Comparison of ENCODE assay signal across 1 cellular context in the genomic region with DNA sequence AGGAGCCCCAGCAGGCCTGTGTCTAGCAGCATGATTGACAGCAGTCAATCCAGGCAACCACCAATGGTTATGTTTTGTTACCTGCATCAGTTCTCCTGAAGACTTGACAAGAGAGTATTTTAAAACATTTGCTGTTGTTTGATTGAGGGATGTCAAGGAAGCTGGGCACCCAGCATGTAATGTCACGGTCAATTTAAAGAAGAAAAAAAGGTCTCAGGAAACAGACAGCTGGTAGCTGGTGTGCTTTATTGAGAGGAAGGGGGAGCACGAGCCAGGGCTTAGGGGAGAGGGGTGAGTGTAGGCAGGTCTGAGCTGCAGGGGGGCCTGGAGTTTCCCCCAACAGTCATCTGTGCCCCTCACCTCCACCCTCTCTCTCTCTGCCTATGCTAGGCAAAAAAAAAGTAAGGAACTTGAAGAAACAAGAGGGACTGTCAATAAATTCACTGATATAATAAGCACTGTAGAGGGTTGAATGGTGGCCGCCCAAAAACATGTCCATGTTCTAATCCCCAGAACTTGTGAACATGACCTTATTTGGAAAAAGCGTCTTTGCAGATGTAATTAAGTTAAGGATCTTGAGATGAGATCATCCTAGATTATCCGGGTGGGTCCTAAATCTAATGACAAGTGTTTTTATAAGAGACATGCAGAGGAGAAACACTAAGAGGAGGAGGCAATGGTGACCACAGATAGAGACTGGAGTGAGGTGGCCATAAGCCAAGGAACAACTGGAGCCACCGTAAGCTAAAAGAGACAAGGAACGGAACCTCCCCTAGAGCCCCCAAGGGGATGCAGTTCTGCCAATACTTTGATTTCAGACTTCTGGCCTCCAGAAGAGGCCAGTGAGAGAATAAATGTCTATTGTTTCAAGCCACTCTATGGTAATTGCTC.
TF ChIP-seq lines count a peak whose summit lies in the region.

No MANE protein-coding gene starts in this region.

TF ChIP-seq in GM12878, 131 proteins besides CTCF, POLR2A, EP300 and RAD21:
- TF ChIP-seq NFYA (IDR thresholded peaks at IDR 0.05; ENCODE audit: borderline replicate concordance, low read depth, low read length) (no peak), PKNOX1 (IDR thresholded peaks at IDR 0.05) (peak; percentile 31; the same call in 1 of the 2 replicates)
